In genomic region chr14:53468876-53469275, GRCh38 we compare ENCODE assay signal across 26 cellular contexts.
DNase-seq lines count a peak whose midpoint lies in the region; ATAC-seq, FAIRE-seq and TF ChIP-seq lines count a peak whose summit lies in the region.
"Had no signal": no experiment of that assay in that cellular context is flagged by ENCODE, and none has a peak within 500 bp of the region (broad histone marks: within the 10 kb centered on the region; RNA-seq: fewer than 3 reads in every experiment).

No MANE protein-coding gene starts in this region.

- no peaks in the 10 kb centered on the region for H3K4me1 Mint-ChIP-seq in activated T-cell treated with anti-CD3 and anti-CD28 coated beads, Interleukin-2, amount 50 U/mL, for 72 hours (ENCODE audit: low read depth)
- H3K4me1 Mint-ChIP-seq: B cell had no signal

- TF ChIP-seq CTCF in bronchial epithelial cell (IDR thresholded peaks at IDR 0.05; ENCODE audit: insufficient read depth, low read length, severe bottlenecking) (no peak), foreskin keratinocyte (conservative IDR thresholded peaks at IDR 0.05) (no peak)

- H3K9me3 Mint-ChIP-seq in activated T-cell treated with anti-CD3 and anti-CD28 coated beads, Interleukin-2, amount 50 U/mL, for 72 hours = peaks cover under 1 to 4% of the 10 kb centered on the region in 2 donors
- H3K9me3 Mint-ChIP-seq: CD4-positive, alpha-beta T cell had no signal

- no peaks in the 10 kb centered on the region for H3K36me3 ChIP-seq in bronchial epithelial cell (ENCODE audit: control insufficient read depth, insufficient read depth, low read length)
- H3K36me3 ChIP-seq: BLaER1 treated with 17β-estradiol and CSF1 and Interleukin-3, amounts not matched to agents 10 nM and 100 nM had no signal

- no peak overlapping the region for H3K4me3 ChIP-seq in bronchial epithelial cell (ENCODE audit: low read depth, low read length)
- H3K4me3 ChIP-seq: A549; BLaER1 treated with 17β-estradiol and CSF1 and Interleukin-3, amounts not matched to agents 10 nM and 100 nM; GM12878 had no signal

- no peaks in the 10 kb centered on the region for H3K36me3 Mint-ChIP-seq in activated T-cell treated with anti-CD3 and anti-CD28 coated beads, Interleukin-2, amount 50 U/mL, for 72 hours (ENCODE audit: insufficient read depth in 2 of 2)
- H3K36me3 Mint-ChIP-seq: CD8-positive, alpha-beta T cell had no signal

- no peak overlapping the region for H3K27ac Mint-ChIP-seq in activated T-cell treated with anti-CD3 and anti-CD28 coated beads, Interleukin-2, amount 50 U/mL, for 72 hours
- H3K27ac Mint-ChIP-seq: B cell; CD4-positive, alpha-beta T cell; CD8-positive, alpha-beta T cell had no signal

- no peak overlapping the region for H3K4me3 Mint-ChIP-seq in activated T-cell treated with anti-CD3 and anti-CD28 coated beads, Interleukin-2, amount 50 U/mL, for 72 hours
- H3K4me3 Mint-ChIP-seq: B cell; CD4-positive, alpha-beta T cell; CD8-positive, alpha-beta T cell had no signal

- ATAC-seq in foreskin keratinocyte = no peak
- ATAC-seq in HG03460 (IDR thresholded peaks at IDR 0.05; ENCODE audit: unreplicated experiment) = no peak
- no peak for ATAC-seq in activated T-cell treated with anti-CD3 and anti-CD28 coated beads, Interleukin-2, amount 50 U/mL, for 72 hours (replicated peaks in 1 of 2)
- no peak for ATAC-seq in GM19324 (IDR thresholded peaks at IDR 0.05; ENCODE audit: low FRiP score, unreplicated experiment)
- ATAC-seq: A549; CD8-positive, alpha-beta T cell; GM12878 had no signal

- H3K27me3 ChIP-seq in bronchial epithelial cell (ENCODE audit: control insufficient read depth, insufficient read depth, low read length) (no peaks in the 10 kb centered on the region), foreskin keratinocyte (no peaks in the 10 kb centered on the region)
- H3K27me3 ChIP-seq: BLaER1 treated with 17β-estradiol and CSF1 and Interleukin-3, amounts not matched to agents 10 nM and 100 nM had no signal

- FAIRE-seq in HTR-8/SVneo (lab: Jason Lieb, UNC) (peak; percentile 13), bronchial epithelial cell (lab: Jason Lieb, UNC) (no peak)
- FAIRE-seq: A549, GM12878, GM12892, GM18507 had no signal

- DNase-seq in HTR-8/SVneo (ENCODE audit: insufficient read length, low spot score) (no peak), bronchial epithelial cell (ENCODE audit: low read depth) (peak; percentile 48), foreskin keratinocyte (peak; percentile 25 to 61)
- no peak for DNase-seq in activated T-cell treated with anti-CD3 and anti-CD28 coated beads, Interleukin-2, amount 50 U/mL, for 72 hours
- DNase-seq: AML-193; Caco-2; Calu3; CD4-positive, alpha-beta T cell; CD8-positive, alpha-beta T cell; DMS 273 treated with DMSO at 0.1 percent for 48 hours; DMS153; DMS53; DMS79; DND-41; EL; GDM1 had no signal

- no peak overlapping the region for H3K27ac ChIP-seq in foreskin keratinocyte
- H3K27ac ChIP-seq: 22Rv1; A549; BLaER1 treated with 17β-estradiol and CSF1 and Interleukin-3, amounts not matched to agents 10 nM and 100 nM; C4-2B had no signal

- H3K27me3 Mint-ChIP-seq in activated T-cell treated with anti-CD3 and anti-CD28 coated beads, Interleukin-2, amount 50 U/mL, for 72 hours (ENCODE audit: low read depth) = no peaks in the 10 kb centered on the region
- H3K27me3 Mint-ChIP-seq: B cell; CD4-positive, alpha-beta T cell had no signal

- no peaks in the 10 kb centered on the region for H3K4me1 ChIP-seq in foreskin keratinocyte
- H3K4me1 ChIP-seq: A549; BLaER1 treated with 17β-estradiol and CSF1 and Interleukin-3, amounts not matched to agents 10 nM and 100 nM had no signal

Comparison
In these comparisons a context has a peak if more than half of its experiments do, and no peak if none do; other contexts are left out.
1. DNase-seq: peak in bronchial epithelial cell (single experiment) and foreskin keratinocyte (2 of 2); none in HTR-8/SVneo (single experiment) and activated T-cell treated with anti-CD3 and anti-CD28 coated beads, Interleukin-2, amount 50 U/mL, for 72 hours (0 of 2).